13 cellular contexts compared by ENCODE assay signal in the genomic region with DNA sequence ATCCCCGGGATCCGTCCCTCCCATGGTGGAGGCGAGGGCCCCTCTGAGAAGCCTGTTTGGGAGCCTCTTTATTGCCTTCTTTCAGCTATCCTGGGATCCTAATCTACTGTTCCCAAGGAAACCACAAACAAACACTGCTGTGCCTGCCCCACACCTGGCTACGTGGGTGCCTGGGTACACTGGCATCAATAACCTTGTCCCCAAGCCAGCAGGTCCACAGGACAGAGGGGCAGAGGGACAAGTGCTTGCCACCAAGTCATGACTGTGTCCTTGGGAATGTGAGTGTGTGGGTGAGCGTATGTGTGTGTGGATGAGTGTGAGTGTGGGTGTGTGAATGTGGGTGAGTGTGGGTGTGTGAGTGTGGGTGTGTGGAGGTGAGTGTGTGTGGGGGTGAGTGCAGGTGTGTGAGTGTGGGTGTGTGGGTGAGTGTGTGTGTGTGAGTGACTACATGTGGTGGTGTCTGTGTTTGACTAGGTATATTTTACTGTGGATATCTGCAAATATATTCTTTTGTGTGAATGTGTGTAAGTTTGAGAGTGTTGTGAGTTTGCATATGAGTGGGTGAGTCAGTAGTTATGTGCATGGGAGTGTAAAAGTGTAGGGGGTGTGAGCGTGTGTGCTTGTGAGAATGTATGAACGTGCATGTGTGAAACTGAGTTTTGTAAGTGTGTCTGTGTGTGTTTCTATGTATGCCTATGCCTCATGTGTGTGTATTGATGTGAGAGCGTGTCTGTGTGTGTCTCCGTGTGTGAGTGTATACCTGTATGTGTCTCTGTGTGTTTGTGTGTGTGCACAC.
DNase-seq lines count a peak whose midpoint lies in the region; ATAC-seq and TF ChIP-seq lines count a peak whose summit lies in the region.
"Had no signal": no experiment of that assay in that cellular context is flagged by ENCODE, and none has a peak within 500 bp of the region (broad histone marks: within the 10 kb centered on the region; RNA-seq: fewer than 3 reads in every experiment).

No MANE protein-coding gene starts in this region.

- peaks cover 5% of the 10 kb centered on the region; the same call in 1 of the 2 replicates for H3K36me3 ChIP-seq in Caco-2 (ENCODE audit: control insufficient read depth, insufficient read depth, low read length)
- H3K36me3 ChIP-seq in parathyroid adenoma (ENCODE audit: control insufficient read depth, insufficient read depth, low read length) = no peaks in the 10 kb centered on the region
- H3K36me3 ChIP-seq: esophagus squamous epithelium had no signal

- H3K9me3 ChIP-seq in Caco-2 (no peaks in the 10 kb centered on the region), parathyroid adenoma (ENCODE audit: control insufficient read depth, low read length) (no peaks in the 10 kb centered on the region)
- H3K9me3 ChIP-seq: esophagus squamous epithelium had no signal

- H2AFZ ChIP-seq in parathyroid adenoma = peak overlapping the region; percentile 75

- H3K4me1 Mint-ChIP-seq in Caco-2 (ENCODE audit: low read depth, unreplicated experiment) = peaks cover 46% of the 10 kb centered on the region

- no peaks in the 10 kb centered on the region for H3K27me3 ChIP-seq in Caco-2 (replicated peaks; ENCODE audit: control insufficient read depth, insufficient read depth, low read length)
- H3K27me3 ChIP-seq in parathyroid adenoma (ENCODE audit: control insufficient read depth, insufficient read depth, low read length) = no peaks in the 10 kb centered on the region
- H3K27me3 ChIP-seq: esophagus squamous epithelium had no signal

- intact Hi-C loops in Caco-2 (cut with micrococcal nuclease; ENCODE audit: unreplicated experiment) = no loop called here
- intact Hi-C loops in Right ventricle myocardium superior (cut with DNase I) = no loop called here

- H3K27ac ChIP-seq in parathyroid adenoma = peak overlapping the region; percentile 95
- H3K27ac ChIP-seq: esophagus squamous epithelium had no signal

- no TSS peak for BruUV-seq in Caco-2 (replicated peaks; lab: Mats Ljungman, UMichigan)

- POLR2A ChIA-PET in Caco-2 (lab: Charles Lee) = interaction anchor here (1.2 kb wide), 1 partner anchor 15 kb away, joined by 3 read pairs; no protein-coding TSS in a partner anchor

- H3K9ac ChIP-seq in parathyroid adenoma = no peak overlapping the region

- H3K9me3 Mint-ChIP-seq in Caco-2 (ENCODE audit: unreplicated experiment) = no peaks in the 10 kb centered on the region
- H3K9me3 Mint-ChIP-seq: stimulated activated naive CD8-positive, alpha-beta T cell treated with anti-CD3 and anti-CD28 coated beads, Interleukin-15, amount 100 ng/mL, for 72 hours had no signal

- peaks cover 20% of the 10 kb centered on the region for H3K79me2 ChIP-seq in parathyroid adenoma

- H3K4me3 ChIP-seq in Caco-2 (ENCODE audit: low read depth, low read length) (no peak overlapping the region), parathyroid adenoma (ENCODE audit: low read depth, low read length) (no peak overlapping the region)
- H3K4me3 ChIP-seq: esophagus squamous epithelium had no signal

- peaks cover 95% of the 10 kb centered on the region for H3K36me3 Mint-ChIP-seq in Caco-2 (ENCODE audit: insufficient read depth, unreplicated experiment)

- CTCF ChIA-PET in Caco-2 (lab: Charles Lee) = no interaction called here

- DNase-seq in Caco-2 = peak; percentile 61 to 62
- DNase-seq in NCI-H2171 treated with DMSO at 0.1 percent for 48 hours (lab: John Stamatoyannopoulos, UW) = peak; percentile 64
- no peak for DNase-seq in Right ventricle myocardium superior
- DNase-seq in NCI-H446 treated with DMSO at 0.1 percent for 48 hours (lab: John Stamatoyannopoulos, UW) = no peak
- DNase-seq: activated CD8-positive, alpha-beta memory T cell treated with anti-CD3 and anti-CD28 coated beads for 24 hours; esophagus squamous epithelium; kidney glomerular epithelial cell; NCI-H1436 treated with DMSO at 0.1 percent for 48 hours; stimulated activated naive CD8-positive, alpha-beta T cell treated with anti-CD3 and anti-CD28 coated beads, Interleukin-15, amount 100 ng/mL, for 72 hours had no signal

- peak overlapping the region; percentile 75 for H3K27ac Mint-ChIP-seq in Caco-2 (ENCODE audit: unreplicated experiment)

- peaks cover 69% of the 10 kb centered on the region for H3K4me1 ChIP-seq in Caco-2
- peaks cover 54% of the 10 kb centered on the region for H3K4me1 ChIP-seq in parathyroid adenoma

- peak; percentile 76 for ATAC-seq in Right ventricle myocardium superior (ENCODE audit: poor library complexity)
- no peak for ATAC-seq in HG02938 (IDR thresholded peaks at IDR 0.05; ENCODE audit: unreplicated experiment)
- no peak for ATAC-seq in GM18498 (IDR thresholded peaks at IDR 0.05; ENCODE audit: unreplicated experiment)
- ATAC-seq in HG03135 (IDR thresholded peaks at IDR 0.05; ENCODE audit: unreplicated experiment) = no peak

- H3K4me2 ChIP-seq in parathyroid adenoma (ENCODE audit: low read length) = peak overlapping the region; percentile 37

- no peak for TF ChIP-seq CTCF in Caco-2 (IDR thresholded peaks at IDR 0.05; ENCODE audit: insufficient read depth in 1 of 2, low read depth in 1 of 2, low read length in 1 of 2, severe bottlenecking in 1 of 2, unreplicated experiment in 1 of 2)
- TF ChIP-seq CTCF in parathyroid adenoma (IDR thresholded peaks at IDR 0.05) = peak; percentile 1

- no peak overlapping the region for H3K4me3 Mint-ChIP-seq in Caco-2 (ENCODE audit: unreplicated experiment)
- H3K4me3 Mint-ChIP-seq: stimulated activated naive CD8-positive, alpha-beta T cell treated with anti-CD3 and anti-CD28 coated beads, Interleukin-15, amount 100 ng/mL, for 72 hours had no signal

- H3K27me3 Mint-ChIP-seq in Caco-2 (ENCODE audit: insufficient read depth, unreplicated experiment) = no peaks in the 10 kb centered on the region
- H3K27me3 Mint-ChIP-seq: stimulated activated naive CD8-positive, alpha-beta T cell treated with anti-CD3 and anti-CD28 coated beads, Interleukin-15, amount 100 ng/mL, for 72 hours had no signal

Comparison
In these comparisons a context has a peak if more than half of its experiments do, and no peak if none do; other contexts are left out.
1. DNase-seq: peak in Caco-2 (2 of 2) and NCI-H2171 treated with DMSO at 0.1 percent for 48 hours (single experiment); none in Right ventricle myocardium superior (single experiment) and NCI-H446 treated with DMSO at 0.1 percent for 48 hours (single experiment).